In genomic region chr10:84391326-84391725, GRCh38 we compare ENCODE assay signal across 23 cellular contexts.
DNase-seq lines count a peak whose midpoint lies in the region; TF ChIP-seq lines count a peak whose summit lies in the region.
"Had no signal": no experiment of that assay in that cellular context is flagged by ENCODE, and none has a peak within 500 bp of the region (broad histone marks: within the 10 kb centered on the region; RNA-seq: fewer than 3 reads in every experiment).

No MANE protein-coding gene starts in this region.

- no peak for TF ChIP-seq CTCF in fibroblast of lung (conservative IDR thresholded peaks at IDR 0.05 in 1 of 2, IDR thresholded peaks at IDR 0.05 in 1 of 2; ENCODE audit: low read depth in 1 of 2, low read length in 2 of 2)
- no peak for TF ChIP-seq CTCF in tibial artery (IDR thresholded peaks at IDR 0.05)

- H3K36me3 ChIP-seq in fibroblast of lung (ENCODE audit: control insufficient read depth, insufficient read depth, low read length) (no peaks in the 10 kb centered on the region), tibial artery (peaks cover 0 to 6% (median 5%) of the 10 kb centered on the region in 3 donors)
- H3K36me3 ChIP-seq: right lobe of liver, SJCRH30 had no signal

- H3K27me3 ChIP-seq in fibroblast of lung (ENCODE audit: control insufficient read depth, insufficient read depth, low read length) (no peaks in the 10 kb centered on the region), tibial artery (no peaks in the 10 kb centered on the region)
- H3K27me3 ChIP-seq: right lobe of liver, SJCRH30 had no signal

- intact Hi-C loops in tibial artery (cut with DNase I; ENCODE audit: low total_unique reads) = no loop called here

- no peak overlapping the region for H3K4me3 ChIP-seq in fibroblast of lung (replicated peaks in 1 of 4; ENCODE audit: control extremely low read depth in 1 of 4, insufficient read depth in 1 of 4, low read depth in 3 of 4, low read length in 4 of 4)
- H3K4me3 ChIP-seq in tibial artery = no peak overlapping the region
- H3K4me3 ChIP-seq: GM23338, right lobe of liver, SJCRH30 had no signal

- no peaks in the 10 kb centered on the region for H4K20me1 ChIP-seq in fibroblast of lung (ENCODE audit: control insufficient read depth, extremely low read depth, insufficient read depth, low read length)

- H3K4me1 ChIP-seq in fibroblast of lung (ENCODE audit: control insufficient read depth, extremely low read depth, insufficient read depth, low read length) (no peaks in the 10 kb centered on the region), tibial artery (peaks cover 0 to 5% (median 2%) of the 10 kb centered on the region in 4 donors)
- H3K4me1 ChIP-seq: right lobe of liver, SJCRH30 had no signal

- no peaks in the 10 kb centered on the region for H3K79me2 ChIP-seq in fibroblast of lung (ENCODE audit: control insufficient read depth, insufficient read depth, low read length)

- no peak overlapping the region for H3K9ac ChIP-seq in fibroblast of lung (ENCODE audit: insufficient read depth, low read length)

- DNase-seq in Ammon's horn (ENCODE audit: low spot score) (peak; percentile 62), fibroblast of lung (ENCODE audit: low read depth in 2 of 2) (peak; percentile 22 to 32), pons (ENCODE audit: low spot score) (peak; percentile 91), epidermal melanocyte (ENCODE audit: insufficient read length, low spot score) (no peak), tibial artery (no peak), COR-L47 (lab: John Stamatoyannopoulos, UW) (no peak)
- DNase-seq in activated CD4-positive, alpha-beta T cell treated with anti-CD3 and anti-CD28 coated beads, Interleukin-2, amount 50 U/mL, for 4 hours = no peak
- DNase-seq: 8988T; activated CD4-positive, alpha-beta T cell treated with anti-CD3 and anti-CD28 coated beads for 48 hours; CD4-positive, CD25-positive, alpha-beta regulatory T cell; dermis blood vessel endothelial cell; kidney; left ventricle myocardium superior; naive B cell; NCI-H510A treated with DMSO at 0.1 percent for 48 hours; posterior cingulate gyrus; right lobe of liver; SJCRH30; SW 1271; T1000 had no signal

- H2AFZ ChIP-seq in fibroblast of lung (ENCODE audit: low read length) = no peak overlapping the region
- H2AFZ ChIP-seq: GM23338 had no signal

- H3K9me3 ChIP-seq in fibroblast of lung (ENCODE audit: control insufficient read depth, insufficient read depth, low read depth, low read length) (no peaks in the 10 kb centered on the region), tibial artery (no peaks in the 10 kb centered on the region)
- H3K9me3 ChIP-seq: right lobe of liver, SJCRH30 had no signal

- no peak overlapping the region for H3K4me2 ChIP-seq in fibroblast of lung (ENCODE audit: extremely low read depth, insufficient read depth, low read length)

- peak overlapping the region; percentile 59 for H3K27ac ChIP-seq in angular gyrus (ENCODE audit: low read depth, low read length)
- H3K27ac ChIP-seq in fibroblast of lung (ENCODE audit: insufficient read depth, low read length) = no peak overlapping the region
- H3K27ac ChIP-seq in tibial artery = no peak overlapping the region
- H3K27ac ChIP-seq: right lobe of liver, SJCRH30, VCaP had no signal

Comparison
In these comparisons a context has a peak if more than half of its experiments do, and no peak if none do; other contexts are left out.
1. DNase-seq: peak in Ammon's horn (single experiment), fibroblast of lung (2 of 2) and pons (single experiment); none in epidermal melanocyte (single experiment), tibial artery (0 of 2), COR-L47 (single experiment) and activated CD4-positive, alpha-beta T cell treated with anti-CD3 and anti-CD28 coated beads, Interleukin-2, amount 50 U/mL, for 4 hours (0 of 2).